In genomic region chr11:45392154-45392553, GRCh38 we compare ENCODE assay signal across 1 cellular context.
TF ChIP-seq lines count a peak whose summit lies in the region.

No MANE protein-coding gene starts in this region.

TF ChIP-seq in GM23338, 12 proteins besides CTCF, POLR2A, EP300 and RAD21 (continued from another document):
- TF ChIP-seq ZNF462 (CRISPR knock-in tag; IDR thresholded peaks at IDR 0.05) (no peak), REST (IDR thresholded peaks at IDR 0.05; ENCODE audit: unreplicated experiment) (no peak), JUNB (IDR thresholded peaks at IDR 0.05; ENCODE audit: unreplicated experiment) (no peak), NANOG (IDR thresholded peaks at IDR 0.05; ENCODE audit: borderline replicate concordance) (no peak), ZNF331 (CRISPR knock-in tag; IDR thresholded peaks at IDR 0.05; ENCODE audit: low read depth) (no peak), ZNF114 (CRISPR knock-in tag; IDR thresholded peaks at IDR 0.05) (no peak), POLR2AphosphoS5 (IDR thresholded peaks at IDR 0.05; ENCODE audit: low read depth) (no peak), EZH2phosphoT487 (IDR thresholded peaks at IDR 0.05; ENCODE audit: unreplicated experiment) (no peak), ETS1 (IDR thresholded peaks at IDR 0.05) (no peak), STAT1 (IDR thresholded peaks at IDR 0.05; ENCODE audit: unreplicated experiment) (no peak)
TF ChIP-seq in GM23338: peak in this region for 0.
